In the genomic region with DNA sequence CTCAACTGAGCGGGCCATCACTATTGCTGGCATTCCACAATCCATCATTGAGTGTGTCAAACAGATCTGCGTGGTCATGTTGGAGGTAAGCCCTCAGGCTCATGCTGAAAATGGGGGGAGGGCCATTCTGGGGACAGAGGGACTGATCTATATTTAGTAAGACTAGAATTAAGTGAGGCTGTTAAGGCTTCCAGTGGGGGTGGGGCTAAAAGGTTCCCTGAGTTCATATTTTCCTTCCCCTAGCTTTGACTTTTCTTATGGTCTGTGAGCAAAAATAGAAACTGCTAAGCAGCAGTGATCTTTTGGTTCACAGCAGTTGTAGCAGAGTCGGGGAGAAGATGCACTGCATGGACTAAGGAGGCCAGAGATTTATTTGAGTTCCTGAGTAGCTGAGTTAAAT, we compare ENCODE assay signal across 18 cellular contexts. TPM values are rescaled to one million over a fixed set of nuclear protein-coding genes. Genes with fewer than 3 reads are reported as not detected.
A peak's percentile ranks its signal among the peaks of the same experiment; 100 is the strongest.
DNase-seq lines count a peak whose midpoint lies in the region; ATAC-seq and TF ChIP-seq lines count a peak whose summit lies in the region.
"Had no signal": no experiment of that assay in that cellular context is flagged by ENCODE, and none has a peak within 500 bp of the region (broad histone marks: within the 10 kb centered on the region; RNA-seq: fewer than 3 reads in every experiment).

No MANE protein-coding gene starts in this region.

- intact Hi-C loops in activated CD8-positive, alpha-beta T cell treated with anti-CD3 and anti-CD28 coated beads for 36 hours (cut with micrococcal nuclease) = no loop called here

- no peaks in the 10 kb centered on the region for H3K9me3 Mint-ChIP-seq in activated CD8-positive, alpha-beta T cell treated with anti-CD3 and anti-CD28 coated beads for 36 hours
- H3K9me3 Mint-ChIP-seq in activated CD8-positive, alpha-beta T cell treated with anti-CD3 and anti-CD28 coated beads, Interleukin-2, amount 10 ng/mL, durations not matched to agents 7 days and 5 days (ENCODE audit: insufficient read depth) = no peaks in the 10 kb centered on the region
- no peaks in the 10 kb centered on the region for H3K9me3 Mint-ChIP-seq in endodermal cell
- H3K9me3 Mint-ChIP-seq in neural progenitor cell = no peaks in the 10 kb centered on the region
- H3K9me3 Mint-ChIP-seq: CD4-positive, alpha-beta T cell had no signal

- H3K36me3 Mint-ChIP-seq in activated CD8-positive, alpha-beta T cell treated with anti-CD3 and anti-CD28 coated beads for 36 hours (ENCODE audit: low read depth) = peaks cover 77% of the 10 kb centered on the region
- peaks cover 83% of the 10 kb centered on the region for H3K36me3 Mint-ChIP-seq in activated CD8-positive, alpha-beta T cell treated with anti-CD3 and anti-CD28 coated beads, Interleukin-2, amount 10 ng/mL, durations not matched to agents 7 days and 5 days (ENCODE audit: low read depth)
- H3K36me3 Mint-ChIP-seq in T-helper 17 cell (ENCODE audit: low read depth) = peaks cover 8% of the 10 kb centered on the region
- peaks cover 85% of the 10 kb centered on the region for H3K36me3 Mint-ChIP-seq in endodermal cell (ENCODE audit: low read depth)
- peaks cover 57% of the 10 kb centered on the region for H3K36me3 Mint-ChIP-seq in neural progenitor cell

- H3K27me3 Mint-ChIP-seq in activated CD8-positive, alpha-beta T cell treated with anti-CD3 and anti-CD28 coated beads for 36 hours = no peaks in the 10 kb centered on the region
- no peaks in the 10 kb centered on the region for H3K27me3 Mint-ChIP-seq in activated CD8-positive, alpha-beta T cell treated with anti-CD3 and anti-CD28 coated beads, Interleukin-2, amount 10 ng/mL, durations not matched to agents 7 days and 5 days (ENCODE audit: low read depth)
- no peaks in the 10 kb centered on the region for H3K27me3 Mint-ChIP-seq in T-helper 17 cell
- no peaks in the 10 kb centered on the region for H3K27me3 Mint-ChIP-seq in endodermal cell (ENCODE audit: insufficient read depth)
- H3K27me3 Mint-ChIP-seq in neural progenitor cell (ENCODE audit: insufficient read depth, low read depth) = peaks cover 10% of the 10 kb centered on the region
- H3K27me3 Mint-ChIP-seq: CD4-positive, alpha-beta T cell had no signal

- no peak overlapping the region for H2AFZ ChIP-seq in neural progenitor cell (replicated peaks)

- peaks cover 100% of the 10 kb centered on the region for H3K79me2 ChIP-seq in neural progenitor cell (ENCODE audit: low read depth)

- H3K4me2 ChIP-seq in neural progenitor cell = peak overlapping the region; percentile 59

- TF ChIP-seq CTCF in activated CD8-positive, alpha-beta T cell treated with anti-CD3 and anti-CD28 coated beads for 36 hours (IDR thresholded peaks at IDR 0.05) = no peak
- TF ChIP-seq CTCF in endodermal cell (conservative IDR thresholded peaks at IDR 0.05) (no peak), neural progenitor cell (IDR thresholded peaks at IDR 0.05) (no peak)

- H3K4me1 Mint-ChIP-seq in activated CD8-positive, alpha-beta T cell treated with anti-CD3 and anti-CD28 coated beads for 36 hours (ENCODE audit: low read depth) = peaks cover 55% of the 10 kb centered on the region
- peaks cover 27% of the 10 kb centered on the region for H3K4me1 Mint-ChIP-seq in activated CD8-positive, alpha-beta T cell treated with anti-CD3 and anti-CD28 coated beads, Interleukin-2, amount 10 ng/mL, durations not matched to agents 7 days and 5 days (ENCODE audit: low read depth)
- H3K4me1 Mint-ChIP-seq in T-helper 17 cell (peaks cover 29% of the 10 kb centered on the region), endodermal cell (peaks cover 66% of the 10 kb centered on the region), neural progenitor cell (peaks cover 54% of the 10 kb centered on the region)

- POLR2A ChIA-PET in activated CD8-positive, alpha-beta T cell treated with anti-CD3 and anti-CD28 coated beads for 36 hours (lab: Charles Lee) = interaction anchor here (0.6 to 54.1 kb wide), 3 partner anchors 7 to 189 kb away, joined by 4 to 1494 read pairs (median 1494); a partner anchor contains a TSS
- POLR2A ChIA-PET in activated CD8-positive, alpha-beta T cell treated with anti-CD3 and anti-CD28 coated beads, Interleukin-2, amount 10 ng/mL, durations not matched to agents 7 days and 5 days (lab: Charles Lee) = interaction anchor here (0.6 to 1.5 kb wide), 3 partner anchors 12 to 166 kb away, joined by 3 read pairs; no protein-coding TSS in a partner anchor

- H4K20me1 ChIP-seq in neural progenitor cell (ENCODE audit: low read depth) = peaks cover 100% of the 10 kb centered on the region

- peaks cover 19% of the 10 kb centered on the region for H3K4me1 ChIP-seq in endodermal cell (ENCODE audit: control insufficient read depth, insufficient read depth, low read length)
- peaks cover 59% of the 10 kb centered on the region for H3K4me1 ChIP-seq in neural progenitor cell
- no peaks in the 10 kb centered on the region for H3K4me1 ChIP-seq in SJCRH30

- no peak overlapping the region for H3K4me3 ChIP-seq in endodermal cell (ENCODE audit: low read length)
- H3K4me3 ChIP-seq in neural progenitor cell = peak overlapping the region; percentile 4
- no peak overlapping the region for H3K4me3 ChIP-seq in SJCRH30
- H3K4me3 ChIP-seq: skin epidermis had no signal

- no peak overlapping the region for H3K27ac ChIP-seq in endodermal cell (ENCODE audit: low read depth, low read length)
- H3K27ac ChIP-seq in neural progenitor cell = peak overlapping the region; percentile 7
- no peak overlapping the region for H3K27ac ChIP-seq in SJCRH30
- H3K27ac ChIP-seq: HL-60, skin epidermis had no signal

- H3K4me3 Mint-ChIP-seq in activated CD8-positive, alpha-beta T cell treated with anti-CD3 and anti-CD28 coated beads for 36 hours = no peak overlapping the region
- no peak overlapping the region for H3K4me3 Mint-ChIP-seq in activated CD8-positive, alpha-beta T cell treated with anti-CD3 and anti-CD28 coated beads, Interleukin-2, amount 10 ng/mL, durations not matched to agents 7 days and 5 days
- peak overlapping the region; percentile 28 for H3K4me3 Mint-ChIP-seq in T-helper 17 cell
- H3K4me3 Mint-ChIP-seq in endodermal cell = peak overlapping the region; percentile 22
- no peak overlapping the region for H3K4me3 Mint-ChIP-seq in neural progenitor cell
- H3K4me3 Mint-ChIP-seq: CD4-positive, alpha-beta T cell had no signal

- H3K9me3 ChIP-seq in T-helper 17 cell (ENCODE audit: control insufficient read depth, low read length, poor library complexity, severe bottlenecking) (no peaks in the 10 kb centered on the region), endodermal cell (ENCODE audit: control insufficient read depth, low read length) (no peaks in the 10 kb centered on the region), neural progenitor cell (ENCODE audit: low read depth) (no peaks in the 10 kb centered on the region), SJCRH30 (replicated peaks) (no peaks in the 10 kb centered on the region)

- CTCF ChIA-PET in activated CD8-positive, alpha-beta T cell treated with anti-CD3 and anti-CD28 coated beads for 36 hours (lab: Charles Lee) = interaction anchor here (1.3 to 1.6 kb wide), 2 partner anchors 12 to 15 kb away, joined by 4 to 7 read pairs; no protein-coding TSS in a partner anchor
- CTCF ChIA-PET in activated CD8-positive, alpha-beta T cell treated with anti-CD3 and anti-CD28 coated beads, Interleukin-2, amount 10 ng/mL, durations not matched to agents 7 days and 5 days (lab: Charles Lee) = interaction anchor here (1.5 to 3.3 kb wide), 3 partner anchors 15 to 109 kb away, joined by 3 to 14 read pairs (median 3); no protein-coding TSS in a partner anchor

- 92 to 94% methylated on average over 3 of the region's 3 CpGs for WGBS in endodermal cell (ENCODE audit: insufficient coverage in 1 of 2, insufficient read length in 1 of 2), 2 experiments

- no peak for ATAC-seq in activated CD8-positive, alpha-beta T cell treated with anti-CD3 and anti-CD28 coated beads for 36 hours
- no peak for ATAC-seq in activated CD8-positive, alpha-beta T cell treated with anti-CD3 and anti-CD28 coated beads, Interleukin-2, amount 10 ng/mL, durations not matched to agents 7 days and 5 days
- no peak for ATAC-seq in T-helper 17 cell
- ATAC-seq in GM19324 (IDR thresholded peaks at IDR 0.05; ENCODE audit: low FRiP score, unreplicated experiment) = no peak
- ATAC-seq: left lobe of liver had no signal

- H3K36me3 ChIP-seq in endodermal cell (ENCODE audit: control insufficient read depth, insufficient read depth, low read length) = peaks cover 98% of the 10 kb centered on the region
- H3K36me3 ChIP-seq in neural progenitor cell = peaks cover 65% of the 10 kb centered on the region
- peaks cover 98% of the 10 kb centered on the region for H3K36me3 ChIP-seq in SJCRH30

- no peak for DNase-seq in activated CD8-positive, alpha-beta T cell treated with anti-CD3 and anti-CD28 coated beads for 36 hours
- DNase-seq in activated CD8-positive, alpha-beta T cell treated with anti-CD3 and anti-CD28 coated beads, Interleukin-2, amount 10 ng/mL, durations not matched to agents 7 days and 5 days = no peak
- DNase-seq in T-helper 17 cell (no peak), endodermal cell (peak; percentile 47), neural progenitor cell (ENCODE audit: low spot score) (no peak), SJCRH30 (no peak), NCI-H1930 (lab: John Stamatoyannopoulos, UW) (no peak)
- DNase-seq: amniotic stem cell; CD4-positive, alpha-beta T cell; cortex of kidney; NCI-H2081; NCI-H82 had no signal

- H3K9ac ChIP-seq in endodermal cell (ENCODE audit: extremely low read depth, low read length, poor library complexity, severe bottlenecking) (no peak overlapping the region), neural progenitor cell (peak overlapping the region; percentile 17)

- peak overlapping the region; percentile 62 for H3K27ac Mint-ChIP-seq in activated CD8-positive, alpha-beta T cell treated with anti-CD3 and anti-CD28 coated beads for 36 hours
- no peak overlapping the region for H3K27ac Mint-ChIP-seq in activated CD8-positive, alpha-beta T cell treated with anti-CD3 and anti-CD28 coated beads, Interleukin-2, amount 10 ng/mL, durations not matched to agents 7 days and 5 days
- H3K27ac Mint-ChIP-seq in T-helper 17 cell = peak overlapping the region; percentile 84
- H3K27ac Mint-ChIP-seq in endodermal cell = peak overlapping the region; percentile 27
- no peak overlapping the region for H3K27ac Mint-ChIP-seq in neural progenitor cell
- H3K27ac Mint-ChIP-seq: CD4-positive, alpha-beta T cell had no signal

- H3K27me3 ChIP-seq in endodermal cell (ENCODE audit: control insufficient read depth, insufficient read depth, low read length, poor library complexity, severe bottlenecking) = no peaks in the 10 kb centered on the region
- H3K27me3 ChIP-seq in neural progenitor cell = no peaks in the 10 kb centered on the region
- H3K27me3 ChIP-seq in SJCRH30 = no peaks in the 10 kb centered on the region

- H3F3A ChIP-seq in neural progenitor cell (ENCODE audit: low read depth) = peaks cover 99% of the 10 kb centered on the region

RNA-seq across cellular contexts. Expression of a gene that starts 9.2 kb away (rescaled TPM):
- total RNA-seq in activated CD8-positive, alpha-beta T cell treated with anti-CD3 and anti-CD28 coated beads for 36 hours = 100 to 1,000 TPM; 958 to 973 TPM
- total RNA-seq in activated CD8-positive, alpha-beta T cell treated with anti-CD3 and anti-CD28 coated beads, Interleukin-2, amount 10 ng/mL, durations not matched to agents 7 days and 5 days = 100 to 1,000 TPM; 813 to 836 TPM
- total RNA-seq in T-helper 17 cell (1,000 to 10,000 TPM; 1,028 to 1,089 TPM), endodermal cell (1,000 to 10,000 TPM; 1,281 to 1,338 TPM), neural progenitor cell (ENCODE audit: low replicate concordance) (403 and 435 TPM in 2 replicates)
- 1,028 TPM for polyA plus RNA-seq in endodermal cell (2013, experiment 1 of 2)
- 890 TPM for polyA plus RNA-seq in endodermal cell (2013, experiment 2 of 2)
- total RNA-seq in SJCRH30 (2014; rRNA removed; shearing (Covaris generic)) = 246 and 250 TPM in 2 replicates

RNA-seq across cellular contexts. Expression of a gene that starts 19.5 kb away (rescaled TPM):
- total RNA-seq in activated CD8-positive, alpha-beta T cell treated with anti-CD3 and anti-CD28 coated beads for 36 hours = 100 to 1,000 TPM; 167 to 187 TPM
- total RNA-seq in activated CD8-positive, alpha-beta T cell treated with anti-CD3 and anti-CD28 coated beads, Interleukin-2, amount 10 ng/mL, durations not matched to agents 7 days and 5 days = 100 to 1,000 TPM; 220 TPM
- total RNA-seq in T-helper 17 cell (100 to 1,000 TPM; 168 to 188 TPM), endodermal cell (100 to 1,000 TPM; 184 to 209 TPM), neural progenitor cell (ENCODE audit: low replicate concordance) (52.2 and 67.2 TPM in 2 replicates)
- polyA plus RNA-seq in endodermal cell (2013, experiment 1 of 2) = 101 TPM
- polyA plus RNA-seq in endodermal cell (2013, experiment 2 of 2) = 95.7 TPM
- 54.5 and 59.5 TPM in 2 replicates for total RNA-seq in SJCRH30 (2014; rRNA removed; shearing (Covaris generic))

RNA-seq across cellular contexts. Expression of a gene that starts 37.4 kb away (rescaled TPM):
- not detected for total RNA-seq in activated CD8-positive, alpha-beta T cell treated with anti-CD3 and anti-CD28 coated beads for 36 hours
- total RNA-seq in activated CD8-positive, alpha-beta T cell treated with anti-CD3 and anti-CD28 coated beads, Interleukin-2, amount 10 ng/mL, durations not matched to agents 7 days and 5 days = not detected
- total RNA-seq in T-helper 17 cell = not detected
- total RNA-seq in endodermal cell = 10 to 100 TPM; 17.1 to 23.6 TPM
- polyA plus RNA-seq in endodermal cell (2013, experiment 1 of 2) = 2.5 TPM
- 3.4 TPM for polyA plus RNA-seq in endodermal cell (2013, experiment 2 of 2)
- total RNA-seq in neural progenitor cell (ENCODE audit: low replicate concordance) = 0.34 TPM in 1 of 2 replicates, not detected in the other
- total RNA-seq in SJCRH30 (2014; rRNA removed; shearing (Covaris generic)) = 0.14 and 0.15 TPM in 2 replicates
- total RNA-seq: activated CD8-positive, alpha-beta memory T cell treated with anti-CD3 and anti-CD28 coated beads for 36 hours; CD4-positive, alpha-beta T cell; G401 had no signal

RNA-seq across cellular contexts. Expression of a gene that starts 38.2 kb away (rescaled TPM):
- 10 to 100 TPM in 1 of 2 experiments, 1 to 10 TPM in 1; 8.2 to 10.0 TPM for total RNA-seq in activated CD8-positive, alpha-beta T cell treated with anti-CD3 and anti-CD28 coated beads for 36 hours
- total RNA-seq in activated CD8-positive, alpha-beta T cell treated with anti-CD3 and anti-CD28 coated beads, Interleukin-2, amount 10 ng/mL, durations not matched to agents 7 days and 5 days = 10 to 100 TPM; 22.7 to 22.9 TPM
- total RNA-seq in T-helper 17 cell (10 to 100 TPM; 25.5 to 28.6 TPM), endodermal cell (1 to 10 TPM; 5.5 to 8.1 TPM), neural progenitor cell (ENCODE audit: low replicate concordance) (17.2 and 24.5 TPM in 2 replicates)
- polyA plus RNA-seq in endodermal cell (2013, experiment 1 of 2) = 27.5 TPM
- 21.6 TPM for polyA plus RNA-seq in endodermal cell (2013, experiment 2 of 2)
- 5.9 and 7.6 TPM in 2 replicates for total RNA-seq in SJCRH30 (2014; rRNA removed; shearing (Covaris generic))

RNA-seq across cellular contexts. Expression of a gene that starts 40.0 kb away (rescaled TPM):
- total RNA-seq in activated CD8-positive, alpha-beta T cell treated with anti-CD3 and anti-CD28 coated beads for 36 hours = 10 to 100 TPM; 32.0 to 33.3 TPM
- total RNA-seq in activated CD8-positive, alpha-beta T cell treated with anti-CD3 and anti-CD28 coated beads, Interleukin-2, amount 10 ng/mL, durations not matched to agents 7 days and 5 days = 10 to 100 TPM; 30.3 to 36.9 TPM
- total RNA-seq in T-helper 17 cell (10 to 100 TPM; 28.4 to 29.3 TPM), endodermal cell (10 to 100 TPM; 48.4 to 60.3 TPM), neural progenitor cell (ENCODE audit: low replicate concordance) (32.4 and 72.4 TPM in 2 replicates)
- 60.9 TPM for polyA plus RNA-seq in endodermal cell (2013, experiment 1 of 2)
- 51.7 TPM for polyA plus RNA-seq in endodermal cell (2013, experiment 2 of 2)
- total RNA-seq in SJCRH30 (2014; rRNA removed; shearing (Covaris generic)) = 35.2 and 41.2 TPM in 2 replicates

Comparison
In these comparisons a context has a peak if more than half of its experiments do, and no peak if none do; other contexts are left out.
1. H3K27ac Mint-ChIP-seq: peak in activated CD8-positive, alpha-beta T cell treated with anti-CD3 and anti-CD28 coated beads for 36 hours (single experiment), T-helper 17 cell (single experiment) and endodermal cell (single experiment); none in activated CD8-positive, alpha-beta T cell treated with anti-CD3 and anti-CD28 coated beads, Interleukin-2, amount 10 ng/mL, durations not matched to agents 7 days and 5 days (single experiment) and neural progenitor cell (single experiment).
2. H3K4me3 Mint-ChIP-seq: peak in T-helper 17 cell (single experiment) and endodermal cell (single experiment); none in activated CD8-positive, alpha-beta T cell treated with anti-CD3 and anti-CD28 coated beads for 36 hours (single experiment), activated CD8-positive, alpha-beta T cell treated with anti-CD3 and anti-CD28 coated beads, Interleukin-2, amount 10 ng/mL, durations not matched to agents 7 days and 5 days (single experiment) and neural progenitor cell (single experiment).
3. RNA of a gene that starts 37.4 kb away (total RNA-seq): 17.1 to 23.6 TPM in endodermal cell; 0.14 to 0.15 TPM in SJCRH30, not detected in T-helper 17 cell, not detected in activated CD8-positive, alpha-beta T cell treated with anti-CD3 and anti-CD28 coated beads for 36 hours, not detected in activated CD8-positive, alpha-beta T cell treated with anti-CD3 and anti-CD28 coated beads, Interleukin-2, amount 10 ng/mL, durations not matched to agents 7 days and 5 days and 0.34 TPM in neural progenitor cell; every median in the first group is over 10 times any median in the second.